1 cellular context compared by ENCODE assay signal in the genomic region with DNA sequence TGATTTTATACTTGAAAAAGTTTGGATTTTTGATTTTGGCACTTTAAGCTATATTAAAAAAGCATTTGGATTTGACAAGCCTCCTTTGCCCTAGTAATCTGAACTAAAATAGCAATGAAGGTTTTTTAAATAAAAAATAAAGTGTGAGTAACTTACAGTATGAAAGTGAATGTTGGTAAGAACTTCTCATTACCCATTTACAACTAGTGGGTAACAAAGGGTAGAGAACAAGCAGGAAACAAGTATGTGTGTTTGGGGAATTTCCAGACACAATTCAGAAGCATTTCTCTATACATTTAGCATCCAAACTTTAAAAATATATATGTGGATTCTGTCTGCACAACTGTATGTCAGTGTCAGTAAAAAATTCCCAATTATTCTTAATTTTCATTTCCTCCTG.
TF ChIP-seq lines count a peak whose summit lies in the region.

No MANE protein-coding gene starts in this region.

TF ChIP-seq in endothelial cell of umbilical vein, 7 proteins besides CTCF, POLR2A, EP300 and RAD21:
- no peak for TF ChIP-seq JUN (IDR thresholded peaks at IDR 0.05; ENCODE audit: borderline replicate concordance, insufficient read depth, insufficient read length, low read depth)
- TF ChIP-seq POLR2AphosphoS5 (IDR thresholded peaks at IDR 0.05; ENCODE audit: insufficient read depth, low read depth, low read length), result no peak
- no peak for TF ChIP-seq FOS (IDR thresholded peaks at IDR 0.05; ENCODE audit: borderline replicate concordance, insufficient read depth, low read length)
- no peak for TF ChIP-seq EZH2 (IDR thresholded peaks at IDR 0.05; ENCODE audit: borderline replicate concordance, low read depth, low read length, severe bottlenecking)
- no peak for TF ChIP-seq GATA2 (IDR thresholded peaks at IDR 0.05; ENCODE audit: insufficient read depth, insufficient read length, low read depth, low read length)
- TF ChIP-seq, protein P1, sequence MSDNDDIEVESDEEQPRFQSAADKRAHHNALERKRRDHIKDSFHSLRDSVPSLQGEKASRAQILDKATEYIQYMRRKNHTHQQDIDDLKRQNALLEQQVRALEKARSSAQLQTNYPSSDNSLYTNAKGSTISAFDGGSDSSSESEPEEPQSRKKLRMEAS (IDR thresholded peaks at IDR 0.05; ENCODE audit: insufficient read depth, insufficient read length), result no peak
- no peak for TF ChIP-seq MYC (IDR thresholded peaks at IDR 0.05; ENCODE audit: low read depth, low read length)
